ENCODE assay signal across 13 cellular contexts in genomic region chr1:109535971-109536491, GRCh38. TPM values are rescaled to one million over a fixed set of nuclear protein-coding genes. Genes with fewer than 3 reads are reported as not detected.
DNase-seq lines count a peak whose midpoint lies in the region; ATAC-seq and TF ChIP-seq lines count a peak whose summit lies in the region.
"Had no signal": no experiment of that assay in that cellular context is flagged by ENCODE, and none has a peak within 500 bp of the region (broad histone marks: within the 10 kb centered on the region; RNA-seq: fewer than 3 reads in every experiment).

No MANE protein-coding gene starts in this region.

- no peaks in the 10 kb centered on the region for H3K9me3 Mint-ChIP-seq in osteocyte (ENCODE audit: unreplicated experiment)
- H3K9me3 Mint-ChIP-seq: nephron progenitor cell; stimulated activated naive CD8-positive, alpha-beta T cell treated with anti-CD3 and anti-CD28 coated beads, Interleukin-15, amount 100 ng/mL, for 72 hours had no signal

- peaks cover 17% of the 10 kb centered on the region for H3K4me1 Mint-ChIP-seq in osteocyte (ENCODE audit: unreplicated experiment)

- TF ChIP-seq CTCF in osteocyte (IDR thresholded peaks at IDR 0.05), result no peak

- H3K4me3 Mint-ChIP-seq in osteocyte (ENCODE audit: unreplicated experiment), result no peak overlapping the region
- H3K4me3 Mint-ChIP-seq: nephron progenitor cell; stimulated activated naive CD8-positive, alpha-beta T cell treated with anti-CD3 and anti-CD28 coated beads, Interleukin-15, amount 100 ng/mL, for 72 hours had no signal

- no peak overlapping the region for H3K27ac Mint-ChIP-seq in osteocyte (ENCODE audit: unreplicated experiment)
- H3K27ac Mint-ChIP-seq: nephron progenitor cell had no signal

- H3K27me3 Mint-ChIP-seq in osteocyte (ENCODE audit: unreplicated experiment), result peaks cover 21% of the 10 kb centered on the region
- H3K27me3 Mint-ChIP-seq: stimulated activated naive CD8-positive, alpha-beta T cell treated with anti-CD3 and anti-CD28 coated beads, Interleukin-15, amount 100 ng/mL, for 72 hours had no signal

- DNase-seq in DMS 273 treated with DMSO at 0.1 percent for 48 hours (lab: John Stamatoyannopoulos, UW) (peak; percentile 67), NCI-H446 (lab: John Stamatoyannopoulos, UW) (peak; percentile 41 to 71), Right ventricle myocardium inferior (ENCODE audit: missing footprints) (no peak), osteocyte (ENCODE audit: extremely low spot score, unreplicated experiment) (peak; percentile 63), MV-4-11 (lab: John Stamatoyannopoulos, UW) (no peak), kidney tubule cell (ENCODE audit: low spot score) (no peak), NCI-H524 treated with DMSO at 0.1 percent for 48 hours (lab: John Stamatoyannopoulos, UW) (no peak), NK-92 (lab: John Stamatoyannopoulos, UW; ENCODE audit: unreplicated experiment) (no peak)
- DNase-seq: activated CD8-positive, alpha-beta memory T cell treated with anti-CD3 and anti-CD28 coated beads for 24 hours; nephron progenitor cell; stimulated activated naive CD8-positive, alpha-beta T cell treated with anti-CD3 and anti-CD28 coated beads, Interleukin-15, amount 100 ng/mL, for 72 hours; T-helper 2 cell had no signal

- intact Hi-C loops in Right ventricle myocardium inferior (cut with DNase I), result no loop called here

- H3K36me3 Mint-ChIP-seq in osteocyte (ENCODE audit: unreplicated experiment), result no peaks in the 10 kb centered on the region

- peak; percentile 73 for ATAC-seq in Right ventricle myocardium inferior
- ATAC-seq: stimulated activated naive CD8-positive, alpha-beta T cell treated with anti-CD3 and anti-CD28 coated beads, Interleukin-15, amount 100 ng/mL, for 72 hours had no signal

RNA-seq across cellular contexts. Expression of gene GPR61, which starts 3.6 kb away (rescaled TPM):
- total RNA-seq in Right ventricle myocardium inferior (not detected), osteocyte (not detected in 2 replicates)
- total RNA-seq: OCI-LY7 had no signal

RNA-seq across cellular contexts. Expression of gene GNAI3, which starts 12.4 kb away (rescaled TPM):
- total RNA-seq in Right ventricle myocardium inferior, result 2.3 TPM
- total RNA-seq in osteocyte, result 7.6 and 8.5 TPM in 2 replicates

RNA-seq across cellular contexts. Expression of gene AMIGO1, which starts 26.5 kb away (rescaled TPM):
- total RNA-seq in Right ventricle myocardium inferior (18.3 TPM), osteocyte (5.2 and 5.4 TPM in 2 replicates)

RNA-seq across cellular contexts. Expression of gene CYB561D1, which starts 42.1 kb away (rescaled TPM):
- total RNA-seq in Right ventricle myocardium inferior (5.8 TPM), osteocyte (10.2 and 10.6 TPM in 2 replicates)

RNA-seq across cellular contexts. Expression of gene ATXN7L2, which starts 52.3 kb away (rescaled TPM):
- total RNA-seq in Right ventricle myocardium inferior (2.5 TPM), osteocyte (6.4 and 6.8 TPM in 2 replicates)

Comparison
In these comparisons a context has a peak if more than half of its experiments do, and no peak if none do; other contexts are left out.
1. DNase-seq: peak in DMS 273 treated with DMSO at 0.1 percent for 48 hours (single experiment), NCI-H446 (2 of 2) and osteocyte (single experiment); none in Right ventricle myocardium inferior (single experiment), MV-4-11 (single experiment), kidney tubule cell (single experiment), NCI-H524 treated with DMSO at 0.1 percent for 48 hours (single experiment) and NK-92 (single experiment).